In genomic region chr22:31083923-31084810, GRCh38 we compare ENCODE assay signal across 7 cellular contexts. TPM values are rescaled to one million over a fixed set of nuclear protein-coding genes. Genes with fewer than 3 reads are reported as not detected.
DNase-seq lines count a peak whose midpoint lies in the region; ATAC-seq and TF ChIP-seq lines count a peak whose summit lies in the region.

No MANE protein-coding gene starts in this region.

- H2AFZ ChIP-seq in OCI-LY3 (ENCODE audit: low read depth, low read length), result peak overlapping the region; percentile 43

- peak overlapping the region; percentile 99 for H3K9ac ChIP-seq in OCI-LY3 (ENCODE audit: low read length)

- H3K4me2 ChIP-seq in OCI-LY3 (ENCODE audit: low read length), result peak overlapping the region; percentile 93

- H3K27ac ChIP-seq in OCI-LY3 (ENCODE audit: low read length) (peak overlapping the region; percentile 93), ectodermal cell (ENCODE audit: insufficient read depth, low read depth, low read length, poor library complexity, severe bottlenecking) (peak overlapping the region; percentile 64)

- peak overlapping the region in 1 of 2 donors; percentile 87 for H3K27ac Mint-ChIP-seq in natural killer cell

- peak; percentile 2 for ATAC-seq in GM19372 (IDR thresholded peaks at IDR 0.05; ENCODE audit: low read depth, unreplicated experiment)
- ATAC-seq in natural killer cell, result no peak

- no peaks in the 10 kb centered on the region for H4K20me1 ChIP-seq in OCI-LY3 (ENCODE audit: insufficient read depth, low read length)

- H3K79me2 ChIP-seq in OCI-LY3 (ENCODE audit: low read length), result peaks cover 20% of the 10 kb centered on the region

- peak overlapping the region; percentile 78 for H3K4me3 Mint-ChIP-seq in natural killer cell

- peaks cover 23 to 41% of the 10 kb centered on the region in 2 donors for H3K4me1 Mint-ChIP-seq in natural killer cell

- H3K9me3 ChIP-seq in OCI-LY3 (ENCODE audit: insufficient read depth, low read length), result no peaks in the 10 kb centered on the region
- no peaks in the 10 kb centered on the region for H3K9me3 ChIP-seq in ectodermal cell (ENCODE audit: control insufficient read depth, low read length)

- no peaks in the 10 kb centered on the region for H3K9me3 Mint-ChIP-seq in natural killer cell

- DNase-seq in natural killer cell, result no peak
- no peak for DNase-seq in glomerular visceral epithelial cell (ENCODE audit: extremely low spot score)
- no peak for DNase-seq in LoVo (ENCODE audit: low spot score)
- no peak for DNase-seq in midbrain (lab: John Stamatoyannopoulos, UW)

- H3K36me3 ChIP-seq in OCI-LY3 (replicated peaks; ENCODE audit: low read depth, low read length), result no peaks in the 10 kb centered on the region
- no peaks in the 10 kb centered on the region for H3K36me3 ChIP-seq in ectodermal cell (ENCODE audit: control insufficient read depth, insufficient read depth, low read length)

- no peaks in the 10 kb centered on the region for H3K27me3 Mint-ChIP-seq in natural killer cell (ENCODE audit: low read depth in 2 of 2)

- intact Hi-C loops in natural killer cell (cut with micrococcal nuclease), result loop anchor here (2.0 to 10.0 kb wide), 5 partner anchors 115 to 1391 kb away; partner anchors contain the start of genes FBXO7, MORC2, SLC35E4 and TUG1

- TF ChIP-seq CTCF in OCI-LY3 (IDR thresholded peaks at IDR 0.05; ENCODE audit: low read depth, low read length), result no peak
- no peak for TF ChIP-seq CTCF in natural killer cell (IDR thresholded peaks at IDR 0.05)

- H3K4me3 ChIP-seq in OCI-LY3 (ENCODE audit: low read length) (peak overlapping the region; percentile 95), ectodermal cell (ENCODE audit: insufficient read depth, low read depth, low read length) (peak overlapping the region; percentile 57)

- H3K27me3 ChIP-seq in OCI-LY3 (ENCODE audit: low read depth, low read length) (no peaks in the 10 kb centered on the region), ectodermal cell (ENCODE audit: control insufficient read depth, insufficient read depth, low read length, poor library complexity, severe bottlenecking) (peaks cover 9% of the 10 kb centered on the region)

- peaks cover 38% of the 10 kb centered on the region for H3K4me1 ChIP-seq in OCI-LY3 (ENCODE audit: low read length)
- peaks cover 14% of the 10 kb centered on the region for H3K4me1 ChIP-seq in ectodermal cell (ENCODE audit: control insufficient read depth, insufficient read depth, low read length)

- WGBS in ectodermal cell, 2 experiments, result 24 to 28% methylated on average over 18 of the region's 18 CpGs

- H3K36me3 Mint-ChIP-seq in natural killer cell, result no peaks in the 10 kb centered on the region

RNA-seq across cellular contexts. Expression of gene SMTN, which starts 3.0 kb away (rescaled TPM):
- polyA plus RNA-seq in ectodermal cell (2013, experiment 1 of 4), result 18.1 TPM
- 19.5 TPM for polyA plus RNA-seq in ectodermal cell (2013, experiment 2 of 4)
- polyA plus RNA-seq in ectodermal cell (2013, experiment 3 of 4), result 15.5 TPM
- 20.0 TPM for polyA plus RNA-seq in ectodermal cell (2013, experiment 4 of 4)
- total RNA-seq in natural killer cell, result 1 to 10 TPM; 2.1 to 4.3 (median 3.6) TPM

RNA-seq across cellular contexts. Expression of gene SELENOM, which starts 23.2 kb away (rescaled TPM):
- polyA plus RNA-seq in ectodermal cell (2013, experiment 1 of 4), result 12.3 TPM
- 14.6 TPM for polyA plus RNA-seq in ectodermal cell (2013, experiment 2 of 4)
- polyA plus RNA-seq in ectodermal cell (2013, experiment 3 of 4), result 20.0 TPM
- polyA plus RNA-seq in ectodermal cell (2013, experiment 4 of 4), result 20.8 TPM
- total RNA-seq in natural killer cell, result 10 to 100 TPM in 2 of 3 donors, 1 to 10 TPM in 1; 8.1 to 14.0 (median 10.6) TPM

RNA-seq across cellular contexts. Expression of gene INPP5J, which starts 38.6 kb away (rescaled TPM):
- 5.5 TPM for polyA plus RNA-seq in ectodermal cell (2013, experiment 1 of 4)
- polyA plus RNA-seq in ectodermal cell (2013, experiment 2 of 4), result 4.5 TPM
- 3.7 TPM for polyA plus RNA-seq in ectodermal cell (2013, experiment 3 of 4)
- polyA plus RNA-seq in ectodermal cell (2013, experiment 4 of 4), result 3.8 TPM
- not detected for total RNA-seq in natural killer cell

RNA-seq across cellular contexts. Expression of gene PLA2G3, which starts 56.1 kb away (rescaled TPM):
- polyA plus RNA-seq in ectodermal cell (2013, experiment 1 of 4), result 2.2 TPM
- polyA plus RNA-seq in ectodermal cell (2013, experiment 2 of 4), result 1.1 TPM
- 0.59 TPM for polyA plus RNA-seq in ectodermal cell (2013, experiment 3 of 4)
- 1.0 TPM for polyA plus RNA-seq in ectodermal cell (2013, experiment 4 of 4)
- total RNA-seq in natural killer cell, result not detected
